12 cellular contexts compared by ENCODE assay signal in the genomic region with DNA sequence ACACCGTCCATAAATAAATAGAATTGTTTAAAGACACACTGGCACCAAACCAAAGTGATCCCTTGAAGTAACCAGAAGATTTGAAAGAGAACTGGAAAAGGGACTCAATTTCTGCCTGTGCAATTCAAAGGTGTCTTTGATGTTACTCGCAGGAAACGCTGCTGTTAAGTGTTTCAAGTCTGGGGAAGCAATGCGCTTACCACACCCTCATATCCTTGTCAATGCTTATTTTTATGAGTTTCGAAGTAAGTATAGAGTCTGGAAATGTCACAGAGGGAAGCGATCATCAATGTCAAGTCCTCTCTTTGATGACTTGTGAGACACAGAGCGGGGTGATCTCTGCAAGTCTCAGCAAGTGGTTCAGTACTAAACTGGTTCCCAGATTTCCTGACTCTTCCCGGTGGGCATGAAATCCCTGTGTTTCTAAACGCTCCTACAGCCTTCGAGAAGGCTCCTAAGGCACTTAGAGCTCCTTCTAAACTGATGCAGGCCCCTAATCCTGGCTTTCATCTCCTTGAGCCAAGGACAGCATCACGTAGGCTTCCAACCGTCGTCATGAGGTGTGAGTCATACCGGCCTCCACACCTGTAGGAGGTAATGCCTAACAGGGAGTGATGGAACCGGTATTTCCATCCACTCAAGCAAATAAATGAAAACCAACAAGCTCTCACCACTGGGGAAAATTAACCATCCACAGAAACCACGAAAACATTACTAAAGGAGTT. TPM values are rescaled to one million over a fixed set of nuclear protein-coding genes. Genes with fewer than 3 reads are reported as not detected.
DNase-seq lines count a peak whose midpoint lies in the region; ATAC-seq and TF ChIP-seq lines count a peak whose summit lies in the region.
"Had no signal": no experiment of that assay in that cellular context is flagged by ENCODE, and none has a peak within 500 bp of the region (broad histone marks: within the 10 kb centered on the region; RNA-seq: fewer than 3 reads in every experiment).

No MANE protein-coding gene starts in this region.

- H3F3A ChIP-seq in GM23338 (replicated peaks; ENCODE audit: low read depth), result 0 out of 2 replicates have a peak, but pooled peaks cover 5% of the 10 kb centered on the region

- no peaks in the 10 kb centered on the region for H3K27me3 ChIP-seq in GM23338 (ENCODE audit: insufficient read depth)
- H3K27me3 ChIP-seq: pancreas had no signal

- no peaks in the 10 kb centered on the region for H3K4me1 Mint-ChIP-seq in GM23338
- peaks cover 19% of the 10 kb centered on the region for H3K4me1 Mint-ChIP-seq in T-helper 2 cell treated with Interferon-gamma antibody and Interleukin-4, amounts not matched to agents 5 μg/mL and 100 μg/mL, for 36 hours (ENCODE audit: low read depth)

- no peaks in the 10 kb centered on the region for H3K9me3 Mint-ChIP-seq in GM23338
- no peaks in the 10 kb centered on the region for H3K9me3 Mint-ChIP-seq in T-helper 2 cell treated with Interferon-gamma antibody and Interleukin-4, amounts not matched to agents 5 μg/mL and 100 μg/mL, for 36 hours

- TF ChIP-seq CTCF in GM23338 (conservative IDR thresholded peaks at IDR 0.05; ENCODE audit: low read depth in 2 of 2) (no peak), epithelial cell of esophagus (IDR thresholded peaks at IDR 0.05; ENCODE audit: insufficient read depth, low read depth, low read length, missing control alignments) (peak; percentile 1)

- peak overlapping the region; percentile 32; the same call in 1 of the 2 replicates for H2AFZ ChIP-seq in GM23338

- peaks cover 13% of the 10 kb centered on the region for H3K27me3 Mint-ChIP-seq in GM23338 (ENCODE audit: insufficient read depth, low read depth, poor library complexity)
- no peaks in the 10 kb centered on the region for H3K27me3 Mint-ChIP-seq in T-helper 2 cell treated with Interferon-gamma antibody and Interleukin-4, amounts not matched to agents 5 μg/mL and 100 μg/mL, for 36 hours (ENCODE audit: low read depth)

- in situ Hi-C loops in ACHN (cut with HindIII; ENCODE audit: low pct_ligation_motif_present, low pct_unique_long_range_greater_than_20kb, low sequenced_read_pairs), result no loop called here

- H3K36me3 Mint-ChIP-seq in GM23338 (ENCODE audit: low read depth), result no peaks in the 10 kb centered on the region
- no peaks in the 10 kb centered on the region for H3K36me3 Mint-ChIP-seq in T-helper 2 cell treated with Interferon-gamma antibody and Interleukin-4, amounts not matched to agents 5 μg/mL and 100 μg/mL, for 36 hours (ENCODE audit: low read depth)

- H3K36me3 ChIP-seq in GM23338 (ENCODE audit: insufficient read depth), result no peaks in the 10 kb centered on the region
- H3K36me3 ChIP-seq: pancreas had no signal

- H3K79me2 ChIP-seq in GM23338 (replicated peaks; ENCODE audit: insufficient read depth), result no peaks in the 10 kb centered on the region

- no peaks in the 10 kb centered on the region for H3K4me1 ChIP-seq in GM23338 (ENCODE audit: insufficient read depth)

- no peak for ATAC-seq in GM23338
- no peak for ATAC-seq in HG02938 (IDR thresholded peaks at IDR 0.05; ENCODE audit: unreplicated experiment)
- ATAC-seq in HG03439 (IDR thresholded peaks at IDR 0.05; ENCODE audit: unreplicated experiment), result no peak
- ATAC-seq in GM18861 (IDR thresholded peaks at IDR 0.05; ENCODE audit: unreplicated experiment), result no peak
- ATAC-seq: pancreas had no signal

- H3K4me3 ChIP-seq in GM23338 (no peak overlapping the region), epithelial cell of esophagus (ENCODE audit: low read length) (no peak overlapping the region)
- H3K4me3 ChIP-seq: pancreas had no signal

- DNase-seq in GM23338 (ENCODE audit: low spot score) (no peak), epithelial cell of esophagus (ENCODE audit: low read depth) (peak; percentile 95), ACHN (no peak)
- peak; percentile 32 for DNase-seq in T-helper 2 cell treated with Interferon-gamma antibody and Interleukin-4, amounts not matched to agents 5 μg/mL and 100 μg/mL, for 36 hours (ENCODE audit: low spot score)
- DNase-seq in stimulated activated CD4-positive, alpha-beta T cell treated with anti-CD3 and anti-CD28 coated beads, Interleukin-1b, Interleukin-23, amount 100 ng/mL, for 48 hours, result peak; percentile 63
- DNase-seq: aorta, erythroblast, kidney glomerular epithelial cell, pancreas had no signal

- H3K4me2 ChIP-seq in GM23338, result no peak overlapping the region

- H3K9me2 ChIP-seq in GM23338 (ENCODE audit: insufficient read depth), result no peaks in the 10 kb centered on the region

- H3K27ac Mint-ChIP-seq in GM23338, result no peak overlapping the region
- peak overlapping the region; percentile 77 for H3K27ac Mint-ChIP-seq in T-helper 2 cell treated with Interferon-gamma antibody and Interleukin-4, amounts not matched to agents 5 μg/mL and 100 μg/mL, for 36 hours

- no peak overlapping the region for H3K4me3 Mint-ChIP-seq in GM23338
- peak overlapping the region; percentile 34 for H3K4me3 Mint-ChIP-seq in T-helper 2 cell treated with Interferon-gamma antibody and Interleukin-4, amounts not matched to agents 5 μg/mL and 100 μg/mL, for 36 hours

- no peak overlapping the region for H3K27ac ChIP-seq in GM23338 (ENCODE audit: low read depth)
- H3K27ac ChIP-seq: pancreas had no signal

- no peaks in the 10 kb centered on the region for H4K20me1 ChIP-seq in GM23338 (replicated peaks; ENCODE audit: insufficient read depth)

TF ChIP-seq in GM23338, 12 proteins besides CTCF, POLR2A, EP300 and RAD21 (continues in another document):
- TF ChIP-seq NANOG (IDR thresholded peaks at IDR 0.05; ENCODE audit: borderline replicate concordance) (no peak), POLR2AphosphoS5 (IDR thresholded peaks at IDR 0.05; ENCODE audit: low read depth) (no peak), EZH2 (IDR thresholded peaks at IDR 0.05; ENCODE audit: low read depth, unreplicated experiment) (no peak), JUNB (IDR thresholded peaks at IDR 0.05; ENCODE audit: unreplicated experiment) (no peak), CREB1 (CRISPR knock-in tag; IDR thresholded peaks at IDR 0.05; ENCODE audit: low read depth) (no peak), ZNF114 (CRISPR knock-in tag; IDR thresholded peaks at IDR 0.05) (no peak), ZNF462 (CRISPR knock-in tag; IDR thresholded peaks at IDR 0.05) (no peak), STAT1 (IDR thresholded peaks at IDR 0.05; ENCODE audit: unreplicated experiment) (no peak)

RNA-seq across cellular contexts. Expression of gene SYDE1, which starts 22.8 kb away (rescaled TPM):
- 14.3 and 21.4 TPM in 2 replicates for total RNA-seq in GM23338 (2014; rRNA removed; shearing (Covaris generic))
- polyA plus RNA-seq in GM23338 (2016; fragmentation: Nextera tagmentation; extraction: Ambion mirVana), result 3.4 and 4.1 TPM in 2 replicates

RNA-seq across cellular contexts. Expression of gene OR1I1, which starts 48.0 kb away (rescaled TPM):
- not detected in 2 replicates for total RNA-seq in GM23338 (2014; rRNA removed; shearing (Covaris generic))
- not detected in 2 replicates for polyA plus RNA-seq in GM23338 (2016; fragmentation: Nextera tagmentation; extraction: Ambion mirVana)
- total RNA-seq: aorta, pancreas had no signal
- polyA plus RNA-seq: pancreas had no signal

Comparison
In these comparisons a context has a peak if more than half of its experiments do, and no peak if none do; other contexts are left out.
1. DNase-seq: peak in T-helper 2 cell treated with Interferon-gamma antibody and Interleukin-4, amounts not matched to agents 5 μg/mL and 100 μg/mL, for 36 hours (single experiment), epithelial cell of esophagus (single experiment) and stimulated activated CD4-positive, alpha-beta T cell treated with anti-CD3 and anti-CD28 coated beads, Interleukin-1b, Interleukin-23, amount 100 ng/mL, for 48 hours (single experiment); none in GM23338 (single experiment) and ACHN (single experiment).